In the genomic region with DNA sequence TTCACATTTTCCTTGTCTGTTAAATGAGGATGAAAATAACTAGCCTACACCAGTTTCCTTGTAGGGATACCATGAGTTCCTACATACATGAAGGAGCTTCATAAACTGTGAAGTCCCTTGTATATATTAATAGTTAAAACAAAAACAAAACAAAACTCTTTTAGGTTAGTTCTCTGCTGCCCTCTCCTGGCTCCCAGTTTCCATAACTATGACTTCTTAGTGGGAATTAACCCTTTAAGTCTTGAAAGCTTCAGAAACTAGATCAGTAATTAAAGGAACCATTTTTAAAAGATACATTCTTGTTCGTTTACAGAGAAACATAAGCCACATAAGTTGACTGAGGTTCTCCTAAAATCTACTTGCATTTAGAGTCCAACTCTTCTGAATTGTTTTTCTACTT, we compare ENCODE assay signal across 8 cellular contexts.
DNase-seq lines count a peak whose midpoint lies in the region; ATAC-seq and TF ChIP-seq lines count a peak whose summit lies in the region.

No MANE protein-coding gene starts in this region.

- intact Hi-C loops in PC-3 (cut with micrococcal nuclease) (loop anchor here (1.0 kb wide), 1 partner anchor 347 kb away; no protein-coding TSS in a partner anchor), spleen (cut with DNase I; ENCODE audit: low total_unique reads) (loop anchor here (10.0 kb wide), 1 partner anchor 58 kb away; no protein-coding TSS in a partner anchor)

- no peak for ATAC-seq in PC-3
- no peak for ATAC-seq in GM18519 (IDR thresholded peaks at IDR 0.05; ENCODE audit: low FRiP score, unreplicated experiment)
- ATAC-seq in GM18505 (IDR thresholded peaks at IDR 0.05; ENCODE audit: unreplicated experiment): no peak

- H3F3A ChIP-seq in PC-3 (ENCODE audit: low read length, unreplicated experiment): no peaks in the 10 kb centered on the region

- H3K27me3 ChIP-seq in HAP-1 (ENCODE audit: low read depth) (no peaks in the 10 kb centered on the region), PC-3 (ENCODE audit: low read length) (no peaks in the 10 kb centered on the region), spleen (replicated peaks in 1 of 7) (no peaks in the 10 kb centered on the region)

- H3K4me2 ChIP-seq in PC-3 (ENCODE audit: low read length): no peak overlapping the region

- peak; percentile 62 for TF ChIP-seq CTCF in PC-3 (conservative IDR thresholded peaks at IDR 0.05; ENCODE audit: low read depth, low read length)
- peak in 6 of 11 experiments; percentile 15 to 49 (median 42) for TF ChIP-seq CTCF in spleen (IDR thresholded peaks at IDR 0.05 in 8 of 11, conservative IDR thresholded peaks at IDR 0.05 in 3 of 11)

- no peak overlapping the region for H2AFZ ChIP-seq in PC-3 (ENCODE audit: low read length)

- POLR2A ChIA-PET in PC-3 (lab: Charles Lee; ENCODE audit: unreplicated experiment): no interaction called here

- no TSS peak for BruUV-seq in PC-3 (replicated peaks; lab: Mats Ljungman, UMichigan)

- in situ Hi-C loops in HAP-1 (cut with MboI; ENCODE audit: low sequenced_read_pairs): loop anchor here (25.0 kb wide), 2 partner anchors 311 to 736 kb away; no protein-coding TSS in a partner anchor

- H3K9me3 ChIP-seq in HAP-1 (no peaks in the 10 kb centered on the region), PC-3 (ENCODE audit: low read length) (no peaks in the 10 kb centered on the region), spleen (no peaks in the 10 kb centered on the region)

- peak; percentile 19 for DNase-seq in CD1c-positive myeloid dendritic cell (ENCODE audit: extremely low spot score)
- peak; percentile 50 to 59 for DNase-seq in HAP-1 (ENCODE audit: low spot score in 2 of 2)
- DNase-seq in PC-3: peak; percentile 62
- DNase-seq in fibroblast of peridontal ligament (ENCODE audit: extremely low read depth): peak; percentile 67
- no peak for DNase-seq in spleen
- no peak for DNase-seq in activated CD4-positive, CD25-positive, alpha-beta regulatory T cell (lab: John Stamatoyannopoulos, UW)

- CTCF ChIA-PET in PC-3 (lab: Charles Lee): interaction anchor here (0.6 to 1.6 kb wide), 3 partner anchors 346 to 1843 kb away, joined by 3 to 5 read pairs (median 4); no protein-coding TSS in a partner anchor

- no peaks in the 10 kb centered on the region for H4K20me1 ChIP-seq in PC-3 (ENCODE audit: low read length)

- H3K36me3 ChIP-seq in HAP-1 (replicated peaks) (no peaks in the 10 kb centered on the region), PC-3 (ENCODE audit: low read depth, low read length) (no peaks in the 10 kb centered on the region), spleen (no peaks in the 10 kb centered on the region)

- no peak overlapping the region for H3K27ac ChIP-seq in PC-3 (ENCODE audit: low read length)
- no peak overlapping the region for H3K27ac ChIP-seq in spleen

- WGBS in spleen, 5 donors: 22 to 33% (median 26%) methylated on average over 1 of the region's 1 CpG

- H3K4me1 ChIP-seq in HAP-1 (no peaks in the 10 kb centered on the region), PC-3 (ENCODE audit: insufficient read depth, low read length) (no peaks in the 10 kb centered on the region), spleen (no peaks in the 10 kb centered on the region)

- H3K9ac ChIP-seq in PC-3 (ENCODE audit: low read length): no peak overlapping the region

- no peak overlapping the region for H3K4me3 ChIP-seq in HAP-1
- H3K4me3 ChIP-seq in PC-3 (ENCODE audit: low read length): no peak overlapping the region
- H3K4me3 ChIP-seq in spleen: no peak overlapping the region

- no peak for TF ChIP-seq POLR2A in spleen (IDR thresholded peaks at IDR 0.05)
- no peak for TF ChIP-seq POLR2A in GM18505 (IDR thresholded peaks at IDR 0.05; ENCODE audit: borderline replicate concordance, extremely low read depth, insufficient read depth, insufficient read length)

- H3K79me2 ChIP-seq in PC-3 (ENCODE audit: low read length): no peaks in the 10 kb centered on the region

- no peaks in the 10 kb centered on the region for H3K9me2 ChIP-seq in PC-3 (replicated peaks; ENCODE audit: low read length)

Comparison
In these comparisons a context has a peak if more than half of its experiments do, and no peak if none do; other contexts are left out.
1. DNase-seq: peak in CD1c-positive myeloid dendritic cell (single experiment), HAP-1 (2 of 2), PC-3 (single experiment) and fibroblast of peridontal ligament (single experiment); none in spleen (single experiment) and activated CD4-positive, CD25-positive, alpha-beta regulatory T cell (0 of 4).